In the genomic region with DNA sequence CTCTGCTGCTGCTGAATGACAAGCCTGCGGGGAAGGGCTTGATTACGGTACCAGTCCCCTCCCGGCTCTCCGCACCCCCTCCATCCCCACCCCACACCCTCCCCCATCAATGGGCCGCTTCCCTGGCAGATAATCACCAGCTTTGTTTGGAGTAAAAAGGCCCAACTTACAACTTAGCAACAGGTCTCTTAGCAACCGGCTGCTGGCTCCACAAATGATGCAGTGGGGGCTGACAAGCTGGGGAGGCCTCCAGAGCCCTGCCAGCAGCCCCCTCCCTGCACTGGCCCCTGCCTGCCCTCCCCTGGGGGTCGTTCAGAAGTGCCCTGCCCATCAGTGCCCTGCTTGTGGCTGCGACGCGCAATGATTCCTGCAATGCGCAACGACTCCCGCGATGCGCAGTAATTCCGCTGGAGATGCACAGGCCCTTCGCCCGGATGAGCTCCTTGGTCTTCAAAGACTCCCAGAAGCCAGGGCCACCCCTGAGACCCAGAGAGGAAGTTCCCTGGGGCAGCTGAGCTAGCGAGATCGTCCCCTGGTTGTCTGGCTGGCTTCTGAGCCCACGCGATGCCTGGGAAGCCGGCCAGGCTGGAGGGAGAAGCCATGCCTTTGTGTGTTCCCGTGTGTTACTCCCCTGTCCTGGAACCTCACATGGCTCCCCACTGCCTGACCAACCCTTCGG, we compare ENCODE assay signal across 11 cellular contexts. TPM values are rescaled to one million over a fixed set of nuclear protein-coding genes. Genes with fewer than 3 reads are reported as not detected.
DNase-seq lines count a peak whose midpoint lies in the region; ATAC-seq and TF ChIP-seq lines count a peak whose summit lies in the region.
"Had no signal": no experiment of that assay in that cellular context is flagged by ENCODE, and none has a peak within 500 bp of the region (broad histone marks: within the 10 kb centered on the region; RNA-seq: fewer than 3 reads in every experiment).

No MANE protein-coding gene starts in this region.

- intact Hi-C loops in CD4-positive, alpha-beta memory T cell (cut with micrococcal nuclease) = no loop called here

- no peaks in the 10 kb centered on the region for H3K36me3 Mint-ChIP-seq in CD4-positive, alpha-beta memory T cell
- H3K36me3 Mint-ChIP-seq: stimulated activated effector memory CD8-positive, alpha-beta T cell treated with anti-CD3 and anti-CD28 coated beads, Interleukin-12 subunit alpha, Interleukin-12 subunit beta, amount 100 ng/mL, for 72 hours had no signal

- 61% methylated on average over 24 of the region's 25 CpGs for WGBS in hepatocyte (ENCODE audit: low lambda C conversion rate, missing lambda C conversion rate)

- in situ Hi-C loops in astrocyte of the cerebellum (cut with HindIII; ENCODE audit: low sequenced_read_pairs) = no loop called here

- no peaks in the 10 kb centered on the region for H3K9me3 ChIP-seq in hepatocyte (ENCODE audit: low read depth)
- no peaks in the 10 kb centered on the region for H3K9me3 ChIP-seq in CD4-positive, alpha-beta memory T cell (ENCODE audit: control insufficient read depth in 1 of 2, low read length in 2 of 2)
- H3K9me3 ChIP-seq: neutrophil had no signal

- no peaks in the 10 kb centered on the region for H4K20me1 ChIP-seq in hepatocyte (ENCODE audit: insufficient read depth, poor library complexity, severe bottlenecking)

- H2AFZ ChIP-seq in hepatocyte = no peak overlapping the region

- H3K9me3 Mint-ChIP-seq in CD4-positive, alpha-beta memory T cell = no peaks in the 10 kb centered on the region
- H3K9me3 Mint-ChIP-seq: stimulated activated effector memory CD8-positive, alpha-beta T cell treated with anti-CD3 and anti-CD28 coated beads, Interleukin-12 subunit alpha, Interleukin-12 subunit beta, amount 100 ng/mL, for 72 hours had no signal

- H3K4me1 ChIP-seq in hepatocyte (ENCODE audit: insufficient read depth) (no peaks in the 10 kb centered on the region), rectal smooth muscle tissue (ENCODE audit: control insufficient read depth, insufficient read depth, low read length) (no peaks in the 10 kb centered on the region)
- H3K4me1 ChIP-seq in CD4-positive, alpha-beta memory T cell (ENCODE audit: insufficient read depth, low read length) = no peaks in the 10 kb centered on the region

- peak; percentile 20 for DNase-seq in NCI-H1105 treated with DMSO at 0.1 percent for 48 hours (lab: John Stamatoyannopoulos, UW)
- peak; percentile 60 for DNase-seq in astrocyte of the cerebellum (ENCODE audit: low read depth)
- peak; percentile 37 for DNase-seq in hepatocyte (ENCODE audit: low spot score)
- no peak for DNase-seq in germinal center (ENCODE audit: low spot score)
- DNase-seq in CD4-positive, alpha-beta memory T cell = no peak
- DNase-seq: GDM1 had no signal

- H3K4me3 ChIP-seq in astrocyte of the cerebellum (ENCODE audit: low read depth, low read length) = no peak overlapping the region
- H3K4me3 ChIP-seq in hepatocyte = no peak overlapping the region
- H3K4me3 ChIP-seq in rectal smooth muscle tissue (ENCODE audit: low read length) = peak overlapping the region; percentile 22
- H3K4me3 ChIP-seq in CD4-positive, alpha-beta memory T cell (ENCODE audit: low read length in 2 of 2) = no peak overlapping the region

- H3K36me3 ChIP-seq in hepatocyte (replicated peaks; ENCODE audit: insufficient read depth, low read depth) (no peaks in the 10 kb centered on the region), rectal smooth muscle tissue (ENCODE audit: control insufficient read depth, insufficient read depth, low read length) (peaks cover 10% of the 10 kb centered on the region)
- H3K36me3 ChIP-seq in CD4-positive, alpha-beta memory T cell (ENCODE audit: insufficient read depth, low read length) = no peaks in the 10 kb centered on the region

- TF ChIP-seq CTCF in astrocyte of the cerebellum (IDR thresholded peaks at IDR 0.05; ENCODE audit: low read depth, low read length, missing control alignments) = no peak
- TF ChIP-seq CTCF in hepatocyte (IDR thresholded peaks at IDR 0.05; ENCODE audit: poor library complexity) = no peak

- POLR2A ChIA-PET in CD4-positive, alpha-beta memory T cell (lab: Charles Lee; ENCODE audit: partially characterized antibody) = no interaction called here

- H3K9me2 ChIP-seq in hepatocyte (replicated peaks; ENCODE audit: insufficient read depth) = no peaks in the 10 kb centered on the region

- peaks cover 0 to 2% (median 0%) of the 10 kb centered on the region in 4 donors for H3K4me1 Mint-ChIP-seq in CD4-positive, alpha-beta memory T cell

- ATAC-seq in HG03457 (IDR thresholded peaks at IDR 0.05; ENCODE audit: unreplicated experiment) (no peak), GM21737 (IDR thresholded peaks at IDR 0.05; ENCODE audit: unreplicated experiment) (no peak)
- ATAC-seq: stimulated activated effector memory CD8-positive, alpha-beta T cell treated with anti-CD3 and anti-CD28 coated beads, Interleukin-12 subunit alpha, Interleukin-12 subunit beta, amount 100 ng/mL, for 72 hours had no signal

- CTCF ChIA-PET in CD4-positive, alpha-beta memory T cell (lab: Charles Lee; ENCODE audit: partially characterized antibody) = no interaction called here

- no peak overlapping the region for H3K4me3 Mint-ChIP-seq in CD4-positive, alpha-beta memory T cell
- H3K4me3 Mint-ChIP-seq: stimulated activated effector memory CD8-positive, alpha-beta T cell treated with anti-CD3 and anti-CD28 coated beads, Interleukin-12 subunit alpha, Interleukin-12 subunit beta, amount 100 ng/mL, for 72 hours had no signal

- H3K27ac ChIP-seq in hepatocyte (peak overlapping the region; percentile 64), rectal smooth muscle tissue (ENCODE audit: low read depth, low read length) (peak overlapping the region; percentile 59)
- no peak overlapping the region for H3K27ac ChIP-seq in CD4-positive, alpha-beta memory T cell (ENCODE audit: low read depth, low read length)
- H3K27ac ChIP-seq: neutrophil had no signal

- H3K27me3 Mint-ChIP-seq in CD4-positive, alpha-beta memory T cell = no peaks in the 10 kb centered on the region

- no peaks in the 10 kb centered on the region for H3K27me3 ChIP-seq in hepatocyte
- H3K27me3 ChIP-seq in rectal smooth muscle tissue (ENCODE audit: control insufficient read depth, insufficient read depth, low read length) = no peaks in the 10 kb centered on the region
- H3K27me3 ChIP-seq in CD4-positive, alpha-beta memory T cell (ENCODE audit: insufficient read depth, low read length) = no peaks in the 10 kb centered on the region
- H3K27me3 ChIP-seq: neutrophil had no signal

- no peaks in the 10 kb centered on the region for H3K79me2 ChIP-seq in hepatocyte

- no peak overlapping the region for H3K9ac ChIP-seq in rectal smooth muscle tissue (ENCODE audit: low read length)

- H3K27ac Mint-ChIP-seq in CD4-positive, alpha-beta memory T cell = no peak overlapping the region
- H3K27ac Mint-ChIP-seq: stimulated activated effector memory CD8-positive, alpha-beta T cell treated with anti-CD3 and anti-CD28 coated beads, Interleukin-12 subunit alpha, Interleukin-12 subunit beta, amount 100 ng/mL, for 72 hours had no signal

- no peak overlapping the region for H3K4me2 ChIP-seq in hepatocyte

RNA-seq across cellular contexts. Expression of gene CPNE2, which starts 23.3 kb away (rescaled TPM):
- total RNA-seq in hepatocyte = 13.2 and 15.6 TPM in 2 replicates
- polyA plus RNA-seq in hepatocyte = 20.6 and 22.3 TPM in 2 replicates
- 1 to 10 TPM; 3.8 to 4.1 TPM for total RNA-seq in CD4-positive, alpha-beta memory T cell
- polyA plus RNA-seq in CD4-positive, alpha-beta memory T cell = 1 to 10 TPM; 6.7 to 6.8 TPM

Comparison
In these comparisons a context has a peak if more than half of its experiments do, and no peak if none do; other contexts are left out.
1. DNase-seq: peak in NCI-H1105 treated with DMSO at 0.1 percent for 48 hours (single experiment), astrocyte of the cerebellum (single experiment) and hepatocyte (single experiment); none in germinal center (single experiment) and CD4-positive, alpha-beta memory T cell (0 of 5).